ENCODE assay signal across 25 cellular contexts in the genomic region with DNA sequence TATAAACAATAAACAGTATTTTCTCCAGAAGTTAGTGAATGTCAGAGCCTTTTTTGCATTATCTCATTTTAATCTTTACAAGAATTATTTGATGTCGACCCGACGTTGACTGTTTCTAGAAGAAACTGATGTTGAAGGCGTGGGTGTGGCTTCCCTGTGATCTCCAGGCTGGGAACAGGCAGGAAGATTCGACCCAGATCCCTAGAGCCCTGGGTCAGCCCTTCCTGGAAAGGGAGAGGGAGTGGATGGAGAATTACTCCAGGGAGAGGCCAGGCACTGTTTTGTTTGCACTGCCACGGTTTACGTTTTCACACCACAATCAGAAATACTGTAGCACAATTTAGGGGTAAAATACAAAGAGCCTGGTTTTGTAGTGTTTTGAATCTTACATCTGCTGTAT.
A peak's percentile ranks its signal among the peaks of the same experiment; 100 is the strongest.
DNase-seq lines count a peak whose midpoint lies in the region; ATAC-seq and TF ChIP-seq lines count a peak whose summit lies in the region.
"Had no signal": no experiment of that assay in that cellular context is flagged by ENCODE, and none has a peak within 500 bp of the region (broad histone marks: within the 10 kb centered on the region; RNA-seq: fewer than 3 reads in every experiment).

No MANE protein-coding gene starts in this region.

- H3K4me3 ChIP-seq in HEK293 (ENCODE audit: low read depth, low read length): no peak overlapping the region
- H3K4me3 ChIP-seq: BLaER1, GM12878 had no signal

- peaks cover 17 to 20% of the 10 kb centered on the region in 2 experiments for H3K4me1 Mint-ChIP-seq in H9
- peaks cover 12% of the 10 kb centered on the region for H3K4me1 Mint-ChIP-seq in type B pancreatic cell (ENCODE audit: unreplicated experiment)
- H3K4me1 Mint-ChIP-seq: CD14-positive monocyte had no signal

- no peak overlapping the region for H3K14ac ChIP-seq in H9 (ENCODE audit: insufficient read depth, low read length)

- no peaks in the 10 kb centered on the region for H3K9me3 ChIP-seq in H9 (ENCODE audit: control insufficient read depth, low read depth, low read length)
- H3K9me3 ChIP-seq in HEK293 (ENCODE audit: control insufficient read depth, insufficient read depth, low read depth, low read length): no peaks in the 10 kb centered on the region
- H3K9me3 ChIP-seq: BE2C, BLaER1 had no signal

- no peaks in the 10 kb centered on the region for H3K27me3 ChIP-seq in H9 (ENCODE audit: insufficient read depth, low read length)

- no peak overlapping the region for H3K23ac ChIP-seq in H9 (ENCODE audit: insufficient read length, low read depth, low read length)

- POLR2A ChIA-PET in HEK293 (lab: Yijun Ruan, JAX): no interaction called here

- no peak overlapping the region for H4K5ac ChIP-seq in H9 (ENCODE audit: insufficient read length, low read depth, low read length)

- H3K4me2 ChIP-seq in H9 (ENCODE audit: insufficient read depth, insufficient read length, low read length): no peak overlapping the region
- H3K4me2 ChIP-seq: BLaER1 had no signal

- no peak overlapping the region for H3K9ac ChIP-seq in H9 (ENCODE audit: extremely low read depth, insufficient read length, low read length)
- H3K9ac ChIP-seq: BLaER1 had no signal

- H4K91ac ChIP-seq in H9 (ENCODE audit: insufficient read length, low read depth, low read length): no peak overlapping the region

- no peaks in the 10 kb centered on the region for H3K79me2 ChIP-seq in H9 (ENCODE audit: insufficient read depth, low read length)

- H3K4me3 Mint-ChIP-seq in H9 (no peak overlapping the region), type B pancreatic cell (no peak overlapping the region)
- H3K4me3 Mint-ChIP-seq: CD14-positive monocyte; CD4-positive, alpha-beta memory T cell; CD4-positive, CD25-positive, alpha-beta regulatory T cell; CD8-positive, alpha-beta memory T cell had no signal

- no peak overlapping the region for H2BK5ac ChIP-seq in H9 (ENCODE audit: insufficient read length, low read length)

- no peak for TF ChIP-seq CTCF in H9 (conservative IDR thresholded peaks at IDR 0.05)
- no peak for TF ChIP-seq CTCF in HEK293 (tag by site-specific recombination; IDR thresholded peaks at IDR 0.05)
- TF ChIP-seq CTCF in type B pancreatic cell (conservative IDR thresholded peaks at IDR 0.05): no peak

- no peak overlapping the region for H2AK5ac ChIP-seq in H9 (ENCODE audit: insufficient read length, low read length)

- H2BK120ac ChIP-seq in H9 (ENCODE audit: low read depth, low read length, poor library complexity, severe bottlenecking): no peak overlapping the region

- H3K27me3 Mint-ChIP-seq in H9 (ENCODE audit: low read depth) (peaks cover 7% of the 10 kb centered on the region), type B pancreatic cell (peaks cover 44% of the 10 kb centered on the region)

- H2BK20ac ChIP-seq in H9 (ENCODE audit: low read depth, low read length, poor library complexity, severe bottlenecking): no peak overlapping the region

- H3K9me3 Mint-ChIP-seq in H9 (no peaks in the 10 kb centered on the region), type B pancreatic cell (no peaks in the 10 kb centered on the region)
- H3K9me3 Mint-ChIP-seq: CD4-positive, alpha-beta memory T cell; CD8-positive, alpha-beta memory T cell had no signal

- no peak overlapping the region for H2AFZ ChIP-seq in H9 (ENCODE audit: low read length)

- H3K4ac ChIP-seq in H9 (ENCODE audit: low read depth, low read length): no peak overlapping the region

- H3K18ac ChIP-seq in H9 (ENCODE audit: insufficient read length, low read depth, low read length): no peak overlapping the region

- CTCF ChIA-PET in HEK293 (lab: Yijun Ruan, JAX): no interaction called here

- no peaks in the 10 kb centered on the region for H4K20me1 ChIP-seq in H9 (ENCODE audit: control insufficient read depth, insufficient read depth, insufficient read length)

- no peak overlapping the region for H2BK12ac ChIP-seq in H9 (ENCODE audit: insufficient read length, low read depth, low read length)

- no peak overlapping the region for H3T11ph ChIP-seq in H9 (ENCODE audit: low read length)

- no CpG with 5 or more reads among the region's 7 CpGs for WGBS in H9 (ENCODE audit: extremely low coverage, insufficient read length, low lambda C conversion rate)

- H3K56ac ChIP-seq in H9 (ENCODE audit: insufficient read length, low read depth, low read length): no peak overlapping the region

- H3K27ac Mint-ChIP-seq in H9: peak overlapping the region in 1 of 3 experiments; percentile 54; a peak in 1 of 7 replicates
- no peak overlapping the region for H3K27ac Mint-ChIP-seq in type B pancreatic cell
- H3K27ac Mint-ChIP-seq: CD14-positive monocyte; CD4-positive, alpha-beta memory T cell; CD4-positive, CD25-positive, alpha-beta regulatory T cell; CD8-positive, alpha-beta memory T cell had no signal

- H3K36me3 ChIP-seq in HEK293 (ENCODE audit: control insufficient read depth in 2 of 2, insufficient read depth in 1 of 2, low read length in 2 of 2): no peaks in the 10 kb centered on the region
- H3K36me3 ChIP-seq: BE2C, BLaER1 had no signal

- no peak overlapping the region for H3K27ac ChIP-seq in H9 (ENCODE audit: insufficient read length, low read depth, low read length)
- no peak overlapping the region for H3K27ac ChIP-seq in HEK293 (ENCODE audit: extremely low read depth, low read depth, low read length)
- H3K27ac ChIP-seq: BLaER1 had no signal

- H3K23me2 ChIP-seq in H9 (ENCODE audit: insufficient read length, low read depth, low read length, poor library complexity, severe bottlenecking): peaks cover 4% of the 10 kb centered on the region

- no peaks in the 10 kb centered on the region for H3K4me1 ChIP-seq in H9 (ENCODE audit: insufficient read depth, low read length)
- H3K4me1 ChIP-seq in HEK293 (ENCODE audit: control insufficient read depth, insufficient read depth, low read length): no peaks in the 10 kb centered on the region
- H3K4me1 ChIP-seq: BE2C had no signal

- H4K8ac ChIP-seq in H9 (replicated peaks; ENCODE audit: insufficient read length, low read depth, low read length): no peak overlapping the region

- H3K36me3 Mint-ChIP-seq in H9 (ENCODE audit: insufficient read depth in 1 of 3, low read depth in 3 of 3) (no peaks in the 10 kb centered on the region), type B pancreatic cell (no peaks in the 10 kb centered on the region)
- H3K36me3 Mint-ChIP-seq: CD14-positive monocyte; CD4-positive, alpha-beta memory T cell; CD4-positive, CD25-positive, alpha-beta regulatory T cell; CD8-positive, alpha-beta memory T cell had no signal

- DNase-seq in H9 (peak; percentile 14), mesenteric fat pad (ENCODE audit: low spot score) (peak; percentile 72), type B pancreatic cell (ENCODE audit: extremely low spot score, unreplicated experiment) (peak; percentile 20), NCI-H2227 treated with DMSO at 0.1 percent for 48 hours (lab: John Stamatoyannopoulos, UW) (no peak), NOMO-1 treated with DMSO at 0.1 percent for 48 hours (lab: John Stamatoyannopoulos, UW; ENCODE audit: unreplicated experiment) (no peak)
- DNase-seq: 8988T; ACHN; BE2C; C1 segment of cervical spinal cord; CD4-positive, alpha-beta memory T cell; CD4-positive, CD25-positive, alpha-beta regulatory T cell; CD8-positive, alpha-beta memory T cell; COR-L47; DMS 273 treated with DMSO at 0.1 percent for 48 hours; DMS153; DMS53; DMS79; DND-41; EL; GDM1 had no signal

- no peak for ATAC-seq in HG03175 (IDR thresholded peaks at IDR 0.05; ENCODE audit: unreplicated experiment)
- ATAC-seq: GM12878 had no signal

- no peaks in the 10 kb centered on the region for H3K79me1 ChIP-seq in H9 (ENCODE audit: insufficient read depth, low read depth, low read length, poor library complexity, severe bottlenecking)

- no peak overlapping the region for H2BK15ac ChIP-seq in H9 (ENCODE audit: low read depth, low read length)

TF ChIP-seq in HEK293, 187 proteins besides CTCF, POLR2A, EP300 and RAD21:
- TF ChIP-seq GLI2 (tag by site-specific recombination; IDR thresholded peaks at IDR 0.05; ENCODE audit: borderline replicate concordance, low read depth) (no peak), ZBTB17 (tag by site-specific recombination; IDR thresholded peaks at IDR 0.05) (0 out of 2 replicates have a peak, but pooled peaks have one; percentile 20)

Comparison
In these comparisons a context has a peak if more than half of its experiments do, and no peak if none do; other contexts are left out.
1. DNase-seq: peak in H9 (single experiment), mesenteric fat pad (single experiment) and type B pancreatic cell (single experiment); none in NCI-H2227 treated with DMSO at 0.1 percent for 48 hours (single experiment) and NOMO-1 treated with DMSO at 0.1 percent for 48 hours (single experiment).